ENCODE assay signal across 9 cellular contexts in the genomic region with DNA sequence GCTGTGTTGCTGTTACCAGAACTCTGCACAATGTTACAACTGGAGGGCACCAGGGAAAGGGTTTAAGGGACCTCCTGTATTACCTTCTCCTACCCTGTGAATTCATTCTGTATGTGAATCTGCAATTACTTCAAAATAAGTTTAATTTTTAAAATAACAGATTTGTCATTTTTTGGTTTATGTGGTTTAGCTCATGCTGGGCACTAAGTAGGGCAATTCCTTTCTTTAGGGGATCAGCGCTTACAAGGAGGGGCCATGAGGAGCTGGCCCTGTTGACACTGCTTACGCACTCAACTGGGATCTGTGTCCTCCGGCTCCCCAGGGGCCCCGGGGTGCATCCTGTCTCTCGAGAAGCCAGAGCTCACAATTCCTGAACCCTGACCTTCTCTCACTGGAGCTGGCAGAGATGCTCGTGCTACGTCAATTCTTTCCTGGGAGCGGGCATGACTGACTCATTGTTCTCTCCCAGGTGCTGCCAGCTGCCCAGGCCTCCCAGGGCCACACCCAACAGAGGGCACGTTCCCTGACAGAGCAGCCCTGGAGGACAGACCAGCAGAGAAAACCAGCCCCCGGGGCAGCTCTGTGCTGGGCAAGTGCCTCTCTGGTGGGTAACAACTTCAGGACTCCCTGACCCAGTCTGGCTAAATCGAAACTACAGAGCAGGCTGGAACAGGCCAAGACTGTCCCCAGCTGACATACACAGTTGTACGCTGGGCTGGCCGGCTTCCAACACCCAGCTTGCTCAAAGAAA. TPM values are rescaled to one million over a fixed set of nuclear protein-coding genes. Genes with fewer than 3 reads are reported as not detected.
A peak's percentile ranks its signal among the peaks of the same experiment; 100 is the strongest.
DNase-seq lines count a peak whose midpoint lies in the region; ATAC-seq and TF ChIP-seq lines count a peak whose summit lies in the region.
"Had no signal": no experiment of that assay in that cellular context is flagged by ENCODE, and none has a peak within 500 bp of the region (broad histone marks: within the 10 kb centered on the region; RNA-seq: fewer than 3 reads in every experiment).

No MANE protein-coding gene starts in this region.

- H3K4me1 ChIP-seq in duodenal mucosa (ENCODE audit: control insufficient read depth in 1 of 2, insufficient read depth in 2 of 2, low read length in 2 of 2): peaks cover 56 to 69% of the 10 kb centered on the region in 2 donors
- H3K4me1 ChIP-seq: parathyroid adenoma had no signal

- no peaks in the 10 kb centered on the region for H3K9me3 ChIP-seq in duodenal mucosa (ENCODE audit: control insufficient read depth in 1 of 2, low read length in 2 of 2)

- peaks cover 20% of the 10 kb centered on the region for H3K36me3 Mint-ChIP-seq in mesothelial cell of epicardium

- H3K9ac ChIP-seq in duodenal mucosa (ENCODE audit: low read depth in 1 of 2, low read length in 2 of 2): peak overlapping the region; percentile 75 to 82
- H3K9ac ChIP-seq: parathyroid adenoma had no signal

- TF ChIP-seq CTCF in mesothelial cell of epicardium (IDR thresholded peaks at IDR 0.05; ENCODE audit: unreplicated experiment): no peak

- no peak overlapping the region for H3K4me3 Mint-ChIP-seq in mesothelial cell of epicardium

- DNase-seq in SIG-M5 treated with dmso at 0.1 percent for 504 hours (lab: John Stamatoyannopoulos, UW; ENCODE audit: unreplicated experiment) (peak; percentile 28), SIG-M5 (lab: John Stamatoyannopoulos, UW) (no peak), mesothelial cell of epicardium (ENCODE audit: low spot score in 2 of 2, unreplicated experiment in 2 of 2) (no peak), UCSD-AML1 (lab: John Stamatoyannopoulos, UW; ENCODE audit: unreplicated experiment) (no peak), dedifferentiated amniotic fluid mesenchymal stem cell (ENCODE audit: extremely low spot score) (no peak), NCI-H524 (lab: John Stamatoyannopoulos, UW) (no peak)

- peak overlapping the region; percentile 88 for H3K27ac ChIP-seq in duodenal mucosa (ENCODE audit: low read depth, low read length)
- H3K27ac ChIP-seq: parathyroid adenoma had no signal

- peaks cover 5 to 26% of the 10 kb centered on the region in 2 donors for H3K36me3 ChIP-seq in duodenal mucosa (ENCODE audit: control insufficient read depth in 1 of 2, insufficient read depth in 2 of 2, low read length in 2 of 2)

- no peaks in the 10 kb centered on the region for H3K27me3 ChIP-seq in duodenal mucosa (ENCODE audit: control insufficient read depth in 1 of 2, insufficient read depth in 2 of 2, low read length in 2 of 2)

- no peak for ATAC-seq in HG03159 (IDR thresholded peaks at IDR 0.05; ENCODE audit: unreplicated experiment)

- H3K4me1 Mint-ChIP-seq in mesothelial cell of epicardium: peaks cover 35% of the 10 kb centered on the region

- no peaks in the 10 kb centered on the region for H3K9me3 Mint-ChIP-seq in mesothelial cell of epicardium

- peak overlapping the region; percentile 2 to 37 for H3K4me3 ChIP-seq in duodenal mucosa (ENCODE audit: low read depth in 1 of 2, low read length in 2 of 2)

- no peaks in the 10 kb centered on the region for H3K27me3 Mint-ChIP-seq in mesothelial cell of epicardium (ENCODE audit: low read depth)

- H3K27ac Mint-ChIP-seq in mesothelial cell of epicardium: peak overlapping the region; percentile 88

RNA-seq across cellular contexts. Expression of a gene that starts 36.8 kb away (rescaled TPM):
- 115 to 122 TPM (median 121 TPM) in 3 replicates for total RNA-seq in mesothelial cell of epicardium
